ENCODE assay signal across 23 cellular contexts in genomic region chr7:96225251-96225650, GRCh38.
"Had no signal": no experiment of that assay in that cellular context is flagged by ENCODE, and none has a peak within 500 bp of the region (broad histone marks: within the 10 kb centered on the region; RNA-seq: fewer than 3 reads in every experiment).

No MANE protein-coding gene starts in this region.

- H3K4me1 ChIP-seq: colonic mucosa, esophagus muscularis mucosa, gastroesophageal sphincter, lower lobe of right lung had no signal

- H3K27me3 ChIP-seq: colonic mucosa, esophagus muscularis mucosa, foreskin keratinocyte, gastroesophageal sphincter, heart left ventricle, hepatocyte had no signal

- ATAC-seq: effector memory CD8-positive, alpha-beta T cell; foreskin keratinocyte; gastroesophageal sphincter; heart left ventricle; left colon; left ventricle myocardium superior; mucosa of descending colon had no signal

- H3K27ac ChIP-seq: colonic mucosa, esophagus muscularis mucosa, foreskin keratinocyte, gastroesophageal sphincter, heart left ventricle, hepatocyte, lower lobe of right lung had no signal

- H3K27ac Mint-ChIP-seq: dendritic cell treated with granulocyte-macrophage colony-stimulating factor and Interleukin-4, amounts not matched to agents 40 ng/mL and 50 ng/mL, for 4 days; immature natural killer cell; mesothelial cell of epicardium had no signal

- H3K27me3 Mint-ChIP-seq: dendritic cell treated with granulocyte-macrophage colony-stimulating factor and Interleukin-4, amounts not matched to agents 40 ng/mL and 50 ng/mL, for 4 days; effector memory CD8-positive, alpha-beta T cell; naive B cell had no signal

- H3K4me2 ChIP-seq: hepatocyte had no signal

- H3K4me3 ChIP-seq: colonic mucosa, esophagus muscularis mucosa, gastroesophageal sphincter, heart left ventricle, hepatocyte, lower lobe of right lung, mucosa of descending colon had no signal

- H2AFZ ChIP-seq: hepatocyte had no signal

- H3K9me3 Mint-ChIP-seq: effector memory CD8-positive, alpha-beta T cell; immature natural killer cell had no signal

- H3K36me3 ChIP-seq: colonic mucosa, lower lobe of right lung had no signal

- H3K4me3 Mint-ChIP-seq: dendritic cell treated with granulocyte-macrophage colony-stimulating factor and Interleukin-4, amounts not matched to agents 40 ng/mL and 50 ng/mL, for 4 days; effector memory CD8-positive, alpha-beta T cell; immature natural killer cell; mesothelial cell of epicardium; naive B cell had no signal

- FAIRE-seq: endothelial cell of umbilical vein, frontal cortex, kidney had no signal

- H3K9me3 ChIP-seq: colonic mucosa, esophagus muscularis mucosa, gastroesophageal sphincter, heart left ventricle, lower lobe of right lung, mucosa of descending colon had no signal

- DNase-seq: colonic mucosa; cortex of kidney; effector CD8-positive, alpha-beta T cell; effector memory CD8-positive, alpha-beta T cell; foreskin keratinocyte; heart left ventricle; immature natural killer cell; islet precursor cell; kidney; kidney glomerular epithelial cell; left colon; left ventricle myocardium superior; lower lobe of right lung; mesenchymal stem cell; naive B cell had no signal

- H3K4me1 Mint-ChIP-seq: immature natural killer cell had no signal
